In genomic region chr2:95525294-95526035, GRCh38 we compare ENCODE assay signal across 8 cellular contexts. TPM values are rescaled to one million over a fixed set of nuclear protein-coding genes. Genes with fewer than 3 reads are reported as not detected.
DNase-seq lines count a peak whose midpoint lies in the region; ATAC-seq, FAIRE-seq and TF ChIP-seq lines count a peak whose summit lies in the region.

No MANE protein-coding gene starts in this region.

- no peaks in the 10 kb centered on the region for H3K9me3 ChIP-seq in K562 (replicated peaks; ENCODE audit: control insufficient read depth, insufficient read depth, low read depth, low read length)

- H3K4me2 ChIP-seq in K562 (ENCODE audit: insufficient read depth, low read length) = no peak overlapping the region

- TF ChIP-seq POLR2A in K562 (conservative IDR thresholded peaks at IDR 0.05) = no peak

- ATAC-seq in K562 = no peak
- ATAC-seq in GM18519 (IDR thresholded peaks at IDR 0.05; ENCODE audit: low FRiP score, unreplicated experiment) = no peak
- ATAC-seq in HG03025 (IDR thresholded peaks at IDR 0.05; ENCODE audit: low FRiP score, unreplicated experiment) = no peak

- H3K9me1 ChIP-seq in K562 (ENCODE audit: control insufficient read depth, insufficient read depth, low read length) = no peaks in the 10 kb centered on the region

- no peak for FAIRE-seq in K562 (lab: Jason Lieb, UNC)

- no peak for TF ChIP-seq EP300 in K562 (IDR thresholded peaks at IDR 0.05; ENCODE audit: low read length)

- intact Hi-C loops in K562 (cut with micrococcal nuclease) = no loop called here

- POLR2A ChIA-PET in K562 (lab: Yijun Ruan, JAX) = interaction anchor here (0.7 kb wide), 1 partner anchor 11 kb away, joined by 3 read pairs; no protein-coding TSS in a partner anchor

- no peaks in the 10 kb centered on the region for H3K79me2 ChIP-seq in K562 (ENCODE audit: control insufficient read depth, insufficient read depth, low read length)

- no peaks in the 10 kb centered on the region for H3K36me3 ChIP-seq in K562 (ENCODE audit: control insufficient read depth, insufficient read depth, low read length)

- H3K4me3 ChIP-seq in AG10803 (ENCODE audit: low read length) = peak overlapping the region; percentile 74
- no peak overlapping the region for H3K4me3 ChIP-seq in K562

- CTCF ChIA-PET in K562 (lab: Yijun Ruan, JAX; ENCODE audit: low intra/inter-chr PET ratio) = no interaction called here

- H3K27ac ChIP-seq in K562 (ENCODE audit: extremely low read depth, low read depth, low read length) = no peak overlapping the region

- H3K4me1 ChIP-seq in K562 (replicated peaks in 1 of 2; ENCODE audit: control insufficient read depth in 2 of 2, insufficient read depth in 2 of 2, low read length in 2 of 2) = peaks cover 0 to 20% of the 10 kb centered on the region in 2 experiments; a peak in 2 of 5 replicates

- in situ Hi-C loops in K562 (cut with MboI) = no loop called here

- H3K9ac ChIP-seq in K562 (ENCODE audit: insufficient read depth in 1 of 2, low read depth in 2 of 2, low read length in 2 of 2) = no peak overlapping the region

- H4K20me1 ChIP-seq in K562 (replicated peaks; ENCODE audit: control insufficient read depth, insufficient read depth, low read length) = no peaks in the 10 kb centered on the region

- no peak overlapping the region for H2AFZ ChIP-seq in K562 (ENCODE audit: low read depth, low read length)

- TF ChIP-seq CTCF in AG10803 (conservative IDR thresholded peaks at IDR 0.05; ENCODE audit: low read length) (no peak), K562 (IDR thresholded peaks at IDR 0.05 in 2 of 3, conservative IDR thresholded peaks at IDR 0.05 in 1 of 3; ENCODE audit: insufficient read depth in 2 of 3, low read depth in 1 of 3, low read length in 3 of 3) (no peak)

- BruUV-seq in K562 (replicated peaks; lab: Mats Ljungman, UMichigan) = no TSS peak

- no peak for TF ChIP-seq RAD21 in K562 (CRISPR knock-in tag; conservative IDR thresholded peaks at IDR 0.05 in 1 of 2, IDR thresholded peaks at IDR 0.05 in 1 of 2)

- peaks cover 14 to 39% of the 10 kb centered on the region in 2 experiments for H3K27me3 ChIP-seq in K562 (ENCODE audit: control insufficient read depth in 2 of 2, insufficient read depth in 2 of 2, low read length in 2 of 2)

- DNase-seq in AG10803 (ENCODE audit: low read depth) (no peak), HT-29 (ENCODE audit: low spot score) (peak; percentile 45), K562 (ENCODE audit: extremely low read depth in 1 of 4, low spot score in 3 of 4) (no peak), mucosa of gallbladder (ENCODE audit: low spot score) (peak; percentile 86), EL (no peak), Kasumi-1 (lab: John Stamatoyannopoulos, UW) (no peak)

- WGBS in K562 (ENCODE audit: insufficient coverage, low coverage, missing lambda C conversion rate) = 19% methylated on average over 33 of the region's 41 CpGs

TF ChIP-seq in K562, 482 proteins besides CTCF, POLR2A, EP300 and RAD21:
- TF ChIP-seq USF2 (CRISPR knock-in tag; IDR thresholded peaks at IDR 0.05) (peak; percentile 19; the same call in 1 of the 2 replicates), SIX5 (IDR thresholded peaks at IDR 0.05; ENCODE audit: borderline replicate concordance in 1 of 2, insufficient read depth in 1 of 2, low read depth in 1 of 2, low read length in 2 of 2) (no peak)

RNA-seq across cellular contexts. Expression of gene TRIM43B, which starts 40.9 kb away (rescaled TPM):
- total RNA-seq in HT-29 (2014; rRNA removed; shearing (Covaris generic)) = not detected in 2 replicates
- not detected in 2 replicates for total RNA-seq in K562 (2011; cell fraction: chromatin; rRNA removed; ENCODE audit: low replicate concordance)
- not detected in 2 replicates for total RNA-seq in K562 (2011; cell fraction: nucleolus; rRNA removed)
- total RNA-seq in K562 (2011; cell fraction: nucleoplasm; rRNA removed) = not detected in 2 replicates
- total RNA-seq in K562 (2014; rRNA removed) = not detected in 2 replicates
- not detected in 2 replicates for total RNA-seq in K562 (2014; rRNA removed; fragmentation: Illumina TruSeq; extraction: Trizol)
- total RNA-seq in K562 (2015; rRNA removed; fragmentation: Illumina TruSeq; extraction: Trizol) = not detected in 2 replicates
- total RNA-seq in K562 (2021) = not detected in 2 replicates
- not detected in 2 replicates for polyA plus RNA-seq in K562 (2011; rRNA removed)
- polyA plus RNA-seq in K562 (2011; cell fraction: cytosol; rRNA removed) = not detected in 2 replicates
- not detected in 2 replicates for polyA plus RNA-seq in K562 (2011; cell fraction: nucleus; rRNA removed)
- not detected in 2 replicates for polyA plus RNA-seq in K562 (2012)
- not detected in 2 replicates for polyA plus RNA-seq in K562 (2014; fragmentation: Illumina TruSeq; extraction: Trizol)
- not detected for polyA plus RNA-seq in K562 (2014; fragmentation: Nextera tagmentation; extraction: Ambion mirVana)
- polyA plus RNA-seq in K562 (2014; rRNA removed) = not detected in 2 replicates
- polyA minus RNA-seq in K562 (2011; rRNA and poly(A)+ RNA removed) = not detected in 2 replicates
- polyA minus RNA-seq in K562 (2011; cell fraction: cytosol; rRNA and poly(A)+ RNA removed) = not detected in 2 replicates
- not detected in 2 replicates for polyA minus RNA-seq in K562 (2011; cell fraction: nucleus; rRNA and poly(A)+ RNA removed)
- total RNA-seq in mucosa of gallbladder = not detected

Comparison
In these comparisons a context has a peak if more than half of its experiments do, and no peak if none do; other contexts are left out.
1. DNase-seq: peak in HT-29 (single experiment) and mucosa of gallbladder (single experiment); none in AG10803 (single experiment), K562 (0 of 4), EL (single experiment) and Kasumi-1 (0 of 2).